In the genomic region with DNA sequence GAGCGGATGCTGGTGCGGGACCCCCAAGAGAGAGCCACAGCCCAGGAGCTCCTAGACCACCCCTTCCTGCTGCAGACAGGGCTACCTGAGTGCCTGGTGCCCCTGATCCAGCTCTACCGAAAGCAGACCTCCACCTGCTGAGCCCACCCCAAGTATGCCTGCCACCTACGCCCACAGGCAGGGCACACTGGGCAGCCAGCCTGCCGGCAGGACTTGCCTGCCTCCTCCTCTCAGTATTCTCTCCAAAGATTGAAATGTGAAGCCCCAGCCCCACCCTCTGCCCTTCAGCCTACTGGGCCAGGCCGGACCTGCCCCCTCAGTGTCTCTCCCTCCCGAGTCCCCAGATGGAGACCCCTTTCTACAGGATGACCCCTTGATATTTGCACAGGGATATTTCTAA, we compare ENCODE assay signal across 25 cellular contexts. TPM values are rescaled to one million over a fixed set of nuclear protein-coding genes. Genes with fewer than 3 reads are reported as not detected.
"Had no signal": no experiment of that assay in that cellular context is flagged by ENCODE, and none has a peak within 500 bp of the region (broad histone marks: within the 10 kb centered on the region; RNA-seq: fewer than 3 reads in every experiment).

No MANE protein-coding gene starts in this region.

- H3K9me3 ChIP-seq: MG63, SJSA1 had no signal

- H3K36me3 ChIP-seq: MG63 had no signal

- H3K27ac ChIP-seq: HL-60, RWPE1, SJSA1, SK-N-MC had no signal

- ATAC-seq: Panc1, PC-3 had no signal

- DNase-seq: KG1, MG63, NCI-H1092, NCI-H1105 treated with DMSO at 0.1 percent for 48 hours, NCI-H1417 treated with DMSO at 0.1 percent for 48 hours, NCI-H146, NCI-H1694 treated with DMSO at 0.1 percent for 48 hours, NCI-H1930, NCI-H2081, NCI-H2107, NCI-H2171, NCI-H226, NCI-H446, NCI-H510A, NCI-H524 treated with DMSO at 0.1 percent for 48 hours, NCI-H69, NCI-H774, PC-3, SIG-M5 had no signal

- H3K27me3 ChIP-seq: MG63, SJSA1 had no signal

- H3K4me3 ChIP-seq: MG63, SJSA1, SK-N-MC had no signal

RNA-seq across cellular contexts. Expression of a gene that starts 6.9 kb away (rescaled TPM):
- total RNA-seq: OCI-LY7 had no signal
